ENCODE assay signal across 1 cellular context in genomic region chr19:42200116-42200740, GRCh38.
A peak's percentile ranks its signal among the peaks of the same experiment; 100 is the strongest.
TF ChIP-seq lines count a peak whose summit lies in the region.

No MANE protein-coding gene starts in this region.

TF ChIP-seq in K562, 482 proteins besides CTCF, POLR2A, EP300 and RAD21 (continued from another document):
- no peak for TF ChIP-seq PURB (CRISPR knock-in tag; IDR thresholded peaks at IDR 0.05; ENCODE audit: low read depth)
- peak in 1 of 2 experiments; percentile 1 for TF ChIP-seq AFF1 (IDR thresholded peaks at IDR 0.05; ENCODE audit: low read depth in 1 of 2, partially characterized antibody in 2 of 2)
- no peak for TF ChIP-seq FOXO4 (CRISPR knock-in tag; IDR thresholded peaks at IDR 0.05)
- TF ChIP-seq SMC3 (conservative IDR thresholded peaks at IDR 0.05; ENCODE audit: insufficient read depth, low read depth, low read length) = no peak
- no peak for TF ChIP-seq SOX6 (IDR thresholded peaks at IDR 0.05)
- TF ChIP-seq IFI16 (CRISPR knock-in tag; IDR thresholded peaks at IDR 0.05) = no peak
- TF ChIP-seq DEAF1 (CRISPR knock-in tag; IDR thresholded peaks at IDR 0.05) = peak; percentile 31; the same call in 1 of the 2 replicates
- TF ChIP-seq ZBTB7A (IDR thresholded peaks at IDR 0.05; ENCODE audit: borderline replicate concordance, control insufficient read depth, low read depth, low read length) = no peak
- no peak for TF ChIP-seq SMAD4 (CRISPR knock-in tag; conservative IDR thresholded peaks at IDR 0.05)
- 0 out of 2 replicates have a peak, but pooled peaks have one; percentile 29 for TF ChIP-seq ZNF41 (CRISPR knock-in tag; conservative IDR thresholded peaks at IDR 0.05)
- 0 out of 2 replicates have a peak, but pooled peaks have one; percentile 43 for TF ChIP-seq DMBX1 (CRISPR knock-in tag; IDR thresholded peaks at IDR 0.05; ENCODE audit: borderline replicate concordance)
- no peak for TF ChIP-seq ILF3 (IDR thresholded peaks at IDR 0.05; ENCODE audit: borderline replicate concordance)
- no peak for TF ChIP-seq RFX5 (IDR thresholded peaks at IDR 0.05; ENCODE audit: low read depth, low read length)
- no peak for TF ChIP-seq ZZZ3 (IDR thresholded peaks at IDR 0.05)
